ENCODE assay signal across 8 cellular contexts in genomic region chr3:149009732-149010131, GRCh38. TPM values are rescaled to one million over a fixed set of nuclear protein-coding genes. Genes with fewer than 3 reads are reported as not detected.
DNase-seq lines count a peak whose midpoint lies in the region; ATAC-seq and TF ChIP-seq lines count a peak whose summit lies in the region.

No MANE protein-coding gene starts in this region.

- no peak for TF ChIP-seq EP300 in sigmoid colon (IDR thresholded peaks at IDR 0.05)
- no peak for TF ChIP-seq EP300 in stomach (IDR thresholded peaks at IDR 0.05)

- no peak overlapping the region for H3K27ac Mint-ChIP-seq in activated CD4-positive, alpha-beta T cell treated with anti-CD3 and anti-CD28 coated beads for 36 hours
- H3K27ac Mint-ChIP-seq in nephron progenitor cell: no peak overlapping the region

- peak overlapping the region in 3 of 4 donors; percentile 45 to 72 (median 55) for H3K27ac ChIP-seq in sigmoid colon
- peak overlapping the region in 1 of 5 donors; percentile 33 for H3K27ac ChIP-seq in stomach

- no peaks in the 10 kb centered on the region for H3K9me3 Mint-ChIP-seq in activated CD4-positive, alpha-beta T cell treated with anti-CD3 and anti-CD28 coated beads for 36 hours (ENCODE audit: low read depth)
- no peaks in the 10 kb centered on the region for H3K9me3 Mint-ChIP-seq in nephron progenitor cell

- H3K36me3 Mint-ChIP-seq in activated CD4-positive, alpha-beta T cell treated with anti-CD3 and anti-CD28 coated beads for 36 hours (ENCODE audit: low read depth): peaks cover 43% of the 10 kb centered on the region
- peaks cover 25% of the 10 kb centered on the region for H3K36me3 Mint-ChIP-seq in nephron progenitor cell (ENCODE audit: low read depth)

- WGBS in sigmoid colon, 2 donors: 81 to 83% methylated on average over 2 of the region's 2 CpGs
- WGBS in stomach, 5 donors: 87 to 93% (median 90%) methylated on average over 2 of the region's 2 CpGs

- peaks cover 4% of the 10 kb centered on the region for H3K4me1 Mint-ChIP-seq in activated CD4-positive, alpha-beta T cell treated with anti-CD3 and anti-CD28 coated beads for 36 hours
- peaks cover 9% of the 10 kb centered on the region for H3K4me1 Mint-ChIP-seq in nephron progenitor cell

- TF ChIP-seq POLR2A in sigmoid colon (IDR thresholded peaks at IDR 0.05) (no peak), stomach (IDR thresholded peaks at IDR 0.05) (no peak)

- no peak overlapping the region for H3K4me3 ChIP-seq in sigmoid colon
- H3K4me3 ChIP-seq in stomach: no peak overlapping the region

- H3K9me3 ChIP-seq in sigmoid colon (no peaks in the 10 kb centered on the region), stomach (no peaks in the 10 kb centered on the region)

- H3K36me3 ChIP-seq in sigmoid colon (peaks cover 29 to 87% (median 41%) of the 10 kb centered on the region in 4 donors), stomach (peaks cover 43 to 89% (median 83%) of the 10 kb centered on the region in 4 donors)

- ATAC-seq in activated CD4-positive, alpha-beta T cell treated with anti-CD3 and anti-CD28 coated beads for 36 hours: peak; percentile 94
- peak; percentile 92 for ATAC-seq in HG02943 (IDR thresholded peaks at IDR 0.05; ENCODE audit: low read depth, unreplicated experiment)

- intact Hi-C loops in activated CD4-positive, alpha-beta T cell treated with anti-CD3 and anti-CD28 coated beads for 36 hours (cut with DNase I, micrococcal nuclease): no loop called here
- intact Hi-C loops in sigmoid colon (cut with DNase I): no loop called here
- intact Hi-C loops in stomach (cut with DNase I; ENCODE audit: low total_unique reads): no loop called here

- no peaks in the 10 kb centered on the region for H3K27me3 ChIP-seq in sigmoid colon
- no peaks in the 10 kb centered on the region for H3K27me3 ChIP-seq in stomach

- POLR2A ChIA-PET in activated CD4-positive, alpha-beta T cell treated with anti-CD3 and anti-CD28 coated beads for 36 hours (lab: Charles Lee): no interaction called here

- H3K4me1 ChIP-seq in sigmoid colon (peaks cover 0 to 32% (median 23%) of the 10 kb centered on the region in 4 donors), stomach (peaks cover 0 to 26% (median 7%) of the 10 kb centered on the region in 4 donors)

- H3K27me3 Mint-ChIP-seq in activated CD4-positive, alpha-beta T cell treated with anti-CD3 and anti-CD28 coated beads for 36 hours: no peaks in the 10 kb centered on the region
- no peaks in the 10 kb centered on the region for H3K27me3 Mint-ChIP-seq in nephron progenitor cell (ENCODE audit: low read depth, poor library complexity)

- TF ChIP-seq CTCF in sigmoid colon (IDR thresholded peaks at IDR 0.05) (no peak), nephron progenitor cell (IDR thresholded peaks at IDR 0.05) (no peak), stomach (IDR thresholded peaks at IDR 0.05) (no peak)

- no peak overlapping the region for H3K4me3 Mint-ChIP-seq in activated CD4-positive, alpha-beta T cell treated with anti-CD3 and anti-CD28 coated beads for 36 hours
- H3K4me3 Mint-ChIP-seq in nephron progenitor cell: no peak overlapping the region

- CTCF ChIA-PET in activated CD4-positive, alpha-beta T cell treated with anti-CD3 and anti-CD28 coated beads for 36 hours (lab: Charles Lee): interaction anchor here (1.1 kb wide), 1 partner anchor 13 kb away, joined by 3 read pairs; no protein-coding TSS in a partner anchor

- DNase-seq in activated CD4-positive, alpha-beta T cell treated with anti-CD3 and anti-CD28 coated beads for 36 hours: peak; percentile 38
- DNase-seq in activated CD4-positive, alpha-beta T cell treated with anti-CD3 and anti-CD28 coated beads for 48 hours: no peak
- DNase-seq in T-helper 22 cell (ENCODE audit: low read depth) (peak; percentile 5), sigmoid colon (no peak), nephron progenitor cell (no peak), stomach (no peak), DMS 273 (lab: John Stamatoyannopoulos, UW; ENCODE audit: unreplicated experiment) (no peak)

RNA-seq across cellular contexts. Expression of gene GYG1, which starts 18.4 kb away (rescaled TPM):
- 10 to 100 TPM; 13.3 to 14.0 TPM for total RNA-seq in activated CD4-positive, alpha-beta T cell treated with anti-CD3 and anti-CD28 coated beads for 36 hours
- total RNA-seq in sigmoid colon: 100 to 1,000 TPM; 142 to 213 (median 186) TPM
- polyA plus RNA-seq in sigmoid colon: 10 to 100 TPM; 31.8 to 36.0 (median 34.7) TPM
- 100 to 1,000 TPM in 1 of 5 donors, 10 to 100 TPM in 3, 1 to 10 TPM in 1; 4.9 to 169 (median 32.1) TPM for total RNA-seq in stomach
- polyA plus RNA-seq in stomach: 10 to 100 TPM; 36.5 to 56.5 (median 39.7) TPM

Comparison
In these comparisons a context has a peak if more than half of its experiments do, and no peak if none do; other contexts are left out.
1. DNase-seq: peak in activated CD4-positive, alpha-beta T cell treated with anti-CD3 and anti-CD28 coated beads for 36 hours (single experiment) and T-helper 22 cell (single experiment); none in activated CD4-positive, alpha-beta T cell treated with anti-CD3 and anti-CD28 coated beads for 48 hours (single experiment), sigmoid colon (single experiment), nephron progenitor cell (single experiment), stomach (single experiment) and DMS 273 (single experiment).